In genomic region chrX:85024562-85024961, GRCh38 we compare ENCODE assay signal across 24 cellular contexts.
"Had no signal": no experiment of that assay in that cellular context is flagged by ENCODE, and none has a peak within 500 bp of the region (broad histone marks: within the 10 kb centered on the region; RNA-seq: fewer than 3 reads in every experiment).

No MANE protein-coding gene starts in this region.

- H3K9me3 Mint-ChIP-seq: activated B cell treated with CpG ODN at 0.5 μM for 24 hours; activated CD4-positive, alpha-beta T cell treated with anti-CD3 and anti-CD28 coated beads, Interleukin-2, amount 10 ng/mL, durations not matched to agents 24 days and 14 days; activated naive CD4-positive, alpha-beta T cell treated with anti-CD3 and anti-CD28 coated beads for 36 hours; activated T-cell treated with anti-CD3 and anti-CD28 coated beads, Interleukin-2, amount 50 U/mL, for 4 hours had no signal

- H3K27ac Mint-ChIP-seq: activated B cell treated with CpG ODN at 0.5 μM for 24 hours; activated CD4-positive, alpha-beta T cell treated with anti-CD3 and anti-CD28 coated beads, Interleukin-2, amount 10 ng/mL, durations not matched to agents 24 days and 14 days; activated naive CD4-positive, alpha-beta T cell treated with anti-CD3 and anti-CD28 coated beads for 36 hours; activated naive CD8-positive, alpha-beta T cell; T-cell had no signal

- H3K27me3 Mint-ChIP-seq: activated B cell treated with CpG ODN at 0.5 μM for 24 hours; activated CD4-positive, alpha-beta T cell treated with anti-CD3 and anti-CD28 coated beads, Interleukin-2, amount 10 ng/mL, durations not matched to agents 24 days and 14 days; activated naive CD8-positive, alpha-beta T cell; T-cell had no signal

- DNase-seq: activated B cell treated with CpG ODN at 0.5 μM for 24 hours; activated CD4-positive, alpha-beta T cell treated with anti-CD3 and anti-CD28 coated beads for 1 hour; activated CD4-positive, alpha-beta T cell treated with anti-CD3 and anti-CD28 coated beads, Interleukin-2, amount 10 ng/mL, durations not matched to agents 24 days and 14 days; activated CD4-positive, alpha-beta T cell treated with anti-CD3 and anti-CD28 coated beads, Interleukin-2, amount 50 U/mL, for 48 hours; activated CD8-positive, alpha-beta memory T cell treated with anti-CD3 and anti-CD28 coated beads for 24 hours; activated effector memory CD4-positive, alpha-beta T cell treated with anti-CD3 and anti-CD28 coated beads, Interleukin-2, amount 50 U/mL, for 16 hours; activated naive CD4-positive, alpha-beta T cell treated with anti-CD3 and anti-CD28 coated beads for 36 hours; activated T-cell treated with anti-CD3 and anti-CD28 coated beads, Interleukin-2, amount 50 U/mL, for 4 hours; amygdala; brain microvascular endothelial cell; cerebellar nuclear complex; colonic mucosa; Kasumi-1; NCI-H2081; NCI-H2227 treated with DMSO at 0.1 percent for 48 hours; NCI-H510A treated with DMSO at 0.1 percent for 48 hours; NCI-H748 treated with DMSO at 0.1 percent for 48 hours; SIG-M5; T-cell; T-helper 2 cell; T1000 had no signal

- ATAC-seq: activated T-cell treated with anti-CD3 and anti-CD28 coated beads, Interleukin-2, amount 50 U/mL, for 4 hours; K562; T-cell had no signal

- H3K4me1 Mint-ChIP-seq: activated B cell treated with CpG ODN at 0.5 μM for 24 hours; activated CD4-positive, alpha-beta T cell treated with anti-CD3 and anti-CD28 coated beads, Interleukin-2, amount 10 ng/mL, durations not matched to agents 24 days and 14 days had no signal

- FAIRE-seq: K562, TTC549 had no signal

- H3K4me3 Mint-ChIP-seq: activated B cell treated with CpG ODN at 0.5 μM for 24 hours; activated CD4-positive, alpha-beta T cell treated with anti-CD3 and anti-CD28 coated beads, Interleukin-2, amount 10 ng/mL, durations not matched to agents 24 days and 14 days; activated naive CD4-positive, alpha-beta T cell treated with anti-CD3 and anti-CD28 coated beads for 36 hours; activated naive CD8-positive, alpha-beta T cell; activated T-cell treated with anti-CD3 and anti-CD28 coated beads, Interleukin-2, amount 50 U/mL, for 4 hours; T-cell had no signal
